22 cellular contexts compared by ENCODE assay signal in genomic region chr7:131145770-131146169, GRCh38.
A peak's percentile ranks its signal among the peaks of the same experiment; 100 is the strongest.
DNase-seq lines count a peak whose midpoint lies in the region; ATAC-seq and TF ChIP-seq lines count a peak whose summit lies in the region.
"Had no signal": no experiment of that assay in that cellular context is flagged by ENCODE, and none has a peak within 500 bp of the region (broad histone marks: within the 10 kb centered on the region; RNA-seq: fewer than 3 reads in every experiment).

No MANE protein-coding gene starts in this region.

- TF ChIP-seq POLR2A in vagina (IDR thresholded peaks at IDR 0.05) = no peak

- no peak overlapping the region for H3K4me3 ChIP-seq in vagina
- no peak overlapping the region for H3K4me3 ChIP-seq in MG63

- DNase-seq in NCI-H82 (lab: John Stamatoyannopoulos, UW) = peak; percentile 9
- DNase-seq in NCI-H82 treated with DMSO at 0.1 percent for 48 hours (lab: John Stamatoyannopoulos, UW; ENCODE audit: unreplicated experiment) = no peak
- DNase-seq in NCI-H69 (lab: John Stamatoyannopoulos, UW) = peak; percentile 59
- peak; percentile 17 to 27 for DNase-seq in SHP77 (lab: John Stamatoyannopoulos, UW)
- DNase-seq in vagina (ENCODE audit: extremely low spot score in 2 of 2) = no peak
- no peak for DNase-seq in MG63
- DNase-seq: 8988T; CD8-positive, alpha-beta memory T cell; DND-41; GOT3; NCI-H1105; NCI-H146; NCI-H2029 treated with DMSO at 0.1 percent for 48 hours; NCI-H226; NCI-H524 treated with DMSO at 0.1 percent for 48 hours; NK-92 treated with Interleukin-12 subunit alpha and Interleukin-12 subunit beta, amount 100 ng/mL, for 24 hours; SW 1271; T-helper 17 cell had no signal

- H3K9me3 ChIP-seq in vagina = no peaks in the 10 kb centered on the region
- no peaks in the 10 kb centered on the region for H3K9me3 ChIP-seq in MG63

- ATAC-seq in HG03342 (IDR thresholded peaks at IDR 0.05; ENCODE audit: unreplicated experiment) (no peak), GM18520 (IDR thresholded peaks at IDR 0.05; ENCODE audit: unreplicated experiment) (no peak)
- ATAC-seq: Right ventricle myocardium inferior, T-helper 17 cell had no signal

- no peaks in the 10 kb centered on the region for H3K36me3 ChIP-seq in vagina
- H3K36me3 ChIP-seq in MG63 = no peaks in the 10 kb centered on the region

- no peak for TF ChIP-seq CTCF in vagina (IDR thresholded peaks at IDR 0.05)

- H3K4me1 ChIP-seq in vagina = no peaks in the 10 kb centered on the region

- intact Hi-C loops in vagina (cut with DNase I) = no loop called here

- H3K27me3 ChIP-seq in vagina = no peaks in the 10 kb centered on the region
- H3K27me3 ChIP-seq in MG63 = no peaks in the 10 kb centered on the region

- peak overlapping the region; percentile 19 for H3K27ac ChIP-seq in vagina
- H3K27ac ChIP-seq: C4-2B had no signal

Comparison
In these comparisons a context has a peak if more than half of its experiments do, and no peak if none do; other contexts are left out.
1. DNase-seq: peak in NCI-H82 (single experiment), NCI-H69 (single experiment) and SHP77 (2 of 2); none in NCI-H82 treated with DMSO at 0.1 percent for 48 hours (single experiment), vagina (0 of 2) and MG63 (single experiment).